In the genomic region with DNA sequence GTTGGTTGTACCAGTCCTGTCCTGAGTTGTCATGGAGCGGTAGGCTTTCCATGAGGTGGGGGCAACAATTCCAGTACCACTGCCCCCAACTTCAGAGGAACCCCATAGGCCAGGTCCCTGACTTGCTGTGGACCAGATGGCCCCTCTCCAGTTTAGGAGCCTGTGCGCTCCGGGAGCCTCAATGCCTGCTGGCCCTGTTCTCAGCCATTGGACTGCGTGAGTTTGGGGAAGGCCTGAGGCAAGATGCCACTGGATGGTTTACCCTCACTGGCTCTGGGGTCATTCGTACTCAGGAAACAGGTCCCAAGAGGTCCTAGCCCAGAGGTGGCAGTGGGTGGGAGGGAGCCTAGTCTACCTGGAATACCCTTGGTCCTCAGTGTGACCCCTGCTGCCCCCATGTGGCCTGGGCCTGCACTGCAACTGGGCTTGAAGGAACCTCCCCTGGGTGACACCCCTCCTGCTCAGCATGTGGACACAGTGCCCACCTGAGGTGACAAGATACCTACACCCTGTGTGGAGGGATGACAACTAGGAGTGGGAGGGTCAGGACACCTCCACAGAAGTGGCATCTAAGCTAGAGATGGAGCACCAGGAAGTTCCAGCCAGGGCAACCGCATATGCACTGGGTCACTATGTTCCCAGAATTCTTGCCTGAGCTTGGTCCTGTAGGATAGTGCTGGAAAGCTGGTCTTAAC, we compare ENCODE assay signal across 8 cellular contexts. TPM values are rescaled to one million over a fixed set of nuclear protein-coding genes. Genes with fewer than 3 reads are reported as not detected.
DNase-seq lines count a peak whose midpoint lies in the region; ATAC-seq, FAIRE-seq and TF ChIP-seq lines count a peak whose summit lies in the region.

No MANE protein-coding gene starts in this region.

- no peak for FAIRE-seq in pancreas (lab: Jason Lieb, UNC)

- H3K4me3 ChIP-seq in fibroblast of villous mesenchyme (ENCODE audit: low read depth, low read length) (no peak overlapping the region), pancreas (no peak overlapping the region), upper lobe of left lung (no peak overlapping the region)

- peak; percentile 98 for TF ChIP-seq CTCF in GM12874 (IDR thresholded peaks at IDR 0.05; ENCODE audit: insufficient read depth, low read depth, low read length)
- peak; percentile 97 for TF ChIP-seq CTCF in fibroblast of villous mesenchyme (IDR thresholded peaks at IDR 0.05; ENCODE audit: insufficient read depth, low read depth, low read length)
- TF ChIP-seq CTCF in pancreas (IDR thresholded peaks at IDR 0.05), result peak; percentile 86 to 91 (median 89)
- peak; percentile 94 to 99 (median 96) for TF ChIP-seq CTCF in upper lobe of left lung (IDR thresholded peaks at IDR 0.05)

- H3K36me3 ChIP-seq in pancreas (peaks cover 0 to 16% (median 14%) of the 10 kb centered on the region in 3 donors), upper lobe of left lung (peaks cover 11 to 55% (median 43%) of the 10 kb centered on the region in 4 donors)

- H3K27me3 ChIP-seq in pancreas (no peaks in the 10 kb centered on the region), upper lobe of left lung (no peaks in the 10 kb centered on the region)

- H3K4me1 ChIP-seq in pancreas (no peaks in the 10 kb centered on the region), upper lobe of left lung (no peaks in the 10 kb centered on the region)

- peak; percentile 73 to 93 (median 86) for ATAC-seq in pancreas
- peak; percentile 82 to 88 for ATAC-seq in upper lobe of left lung (ENCODE audit: low FRiP score in 2 of 2)
- no peak for ATAC-seq in HG03025 (IDR thresholded peaks at IDR 0.05; ENCODE audit: low FRiP score, unreplicated experiment)

- intact Hi-C loops in pancreas (cut with DNase I), result loop anchor here in 1 of 3 donors (10.0 kb wide), 2 partner anchors 51 to 161 kb away; partner anchors contain the start of genes GSK3A and POU2F2

- no peak for TF ChIP-seq EP300 in upper lobe of left lung (IDR thresholded peaks at IDR 0.05)

- H3K27ac ChIP-seq in pancreas (no peak overlapping the region), upper lobe of left lung (no peak overlapping the region)

- DNase-seq in HuH-7.5 (ENCODE audit: low spot score) (peak; percentile 89), RKO (ENCODE audit: low spot score) (peak; percentile 60), fibroblast of villous mesenchyme (ENCODE audit: low read depth) (peak; percentile 51), pancreas (peak; percentile 71 to 97 (median 86)), upper lobe of left lung (peak; percentile 82 to 94)
- DNase-seq in activated T-helper 1 cell treated with anti-CD3 and anti-CD28 coated beads, Interleukin-2, amount 50 U/mL, for 16 hours (ENCODE audit: low read depth in 1 of 2, low spot score in 1 of 2), result peak; percentile 81 to 91

- 78 to 79% methylated on average over 6 of the region's 6 CpGs for WGBS in pancreas, 2 donors
- WGBS in upper lobe of left lung, 2 donors, result 80 to 100% methylated on average over 1 to 6 of the region's 6 CpGs

- TF ChIP-seq POLR2A in upper lobe of left lung (IDR thresholded peaks at IDR 0.05), result no peak

- H3K9me3 ChIP-seq in pancreas, result no peaks in the 10 kb centered on the region
- no peaks in the 10 kb centered on the region for H3K9me3 ChIP-seq in upper lobe of left lung

RNA-seq across cellular contexts. Expression of gene PRR19, which starts 6.0 kb away (rescaled TPM):
- total RNA-seq in fibroblast of villous mesenchyme (0.64 and 0.86 TPM in 2 replicates), pancreas (under 1 TPM; 0.12 to 0.69 (median 0.34) TPM), upper lobe of left lung (1 to 10 TPM in 1 of 6 donors, under 1 TPM in 2, not detected in 3; 0.40 to 1.4 (median 0.61) TPM)
- polyA plus RNA-seq in pancreas, result under 1 TPM; 0.34 to 0.99 TPM

RNA-seq across cellular contexts. Expression of gene PAFAH1B3, which starts 6.4 kb away (rescaled TPM):
- total RNA-seq in fibroblast of villous mesenchyme (28.5 and 48.0 TPM in 2 replicates), pancreas (10 to 100 TPM in 4 of 6 donors, 1 to 10 TPM in 2; 6.2 to 19.8 (median 10.2) TPM), upper lobe of left lung (10 to 100 TPM; 13.6 to 21.2 (median 18.8) TPM)
- polyA plus RNA-seq in pancreas, result 10 to 100 TPM; 18.2 to 24.3 TPM

RNA-seq across cellular contexts. Expression of gene TMEM145, which starts 17.1 kb away (rescaled TPM):
- not detected in 2 replicates for total RNA-seq in fibroblast of villous mesenchyme
- 1 to 10 TPM in 2 of 6 donors, under 1 TPM in 4; 0.46 to 1.5 (median 0.94) TPM for total RNA-seq in pancreas
- 1 to 10 TPM; 2.2 to 8.2 TPM for polyA plus RNA-seq in pancreas
- under 1 TPM in 3 of 6 donors, not detected in 3; 0.34 to 0.79 (median 0.49) TPM for total RNA-seq in upper lobe of left lung

RNA-seq across cellular contexts. Expression of gene CIC, which starts 26.9 kb away (rescaled TPM):
- total RNA-seq in fibroblast of villous mesenchyme, result 23.7 and 26.7 TPM in 2 replicates
- total RNA-seq in pancreas, result 10 to 100 TPM; 27.7 to 37.6 (median 32.0) TPM
- 10 to 100 TPM; 47.1 to 65.0 TPM for polyA plus RNA-seq in pancreas
- total RNA-seq in upper lobe of left lung, result 100 to 1,000 TPM in 1 of 6 donors, 10 to 100 TPM in 5; 52.6 to 170 (median 77.7) TPM

RNA-seq across cellular contexts. Expression of gene MEGF8, which starts 29.5 kb away (rescaled TPM):
- total RNA-seq in fibroblast of villous mesenchyme (21.2 and 22.2 TPM in 2 replicates), pancreas (10 to 100 TPM in 2 of 6 donors, 1 to 10 TPM in 4; 7.3 to 15.9 (median 9.0) TPM), upper lobe of left lung (10 to 100 TPM; 13.7 to 30.7 (median 17.8) TPM)
- polyA plus RNA-seq in pancreas, result 10 to 100 TPM in 1 of 2 donors, 1 to 10 TPM in 1; 8.8 to 14.4 TPM
